ENCODE assay signal across 1 cellular context in the genomic region with DNA sequence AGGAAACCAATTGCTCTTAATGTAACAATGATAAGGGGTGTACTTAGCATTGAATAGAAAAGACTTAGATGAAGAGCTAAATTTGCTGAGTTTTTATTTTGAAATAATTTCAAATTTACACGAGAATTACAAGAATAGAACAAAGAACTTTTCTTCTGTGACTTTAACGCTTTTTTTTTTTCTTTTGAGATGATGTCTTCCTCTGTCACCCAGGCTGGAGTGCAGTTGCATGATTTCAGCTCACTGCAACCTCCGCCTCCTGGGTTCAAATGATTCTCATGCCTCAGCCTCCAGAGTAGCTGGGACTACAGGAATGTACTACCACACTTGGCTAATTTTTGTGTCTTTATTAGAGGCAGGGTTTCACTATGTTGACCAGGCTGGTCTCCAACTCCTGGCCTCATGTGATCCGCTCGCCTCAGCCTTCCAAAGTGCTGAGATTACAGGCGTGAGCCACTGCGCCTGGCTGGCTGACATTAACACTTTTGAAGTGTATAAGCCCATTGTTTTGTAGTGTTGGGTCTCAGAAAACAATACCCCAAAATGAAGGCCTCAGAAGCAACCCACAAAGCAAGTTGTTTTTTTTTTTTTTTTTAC.
TF ChIP-seq lines count a peak whose summit lies in the region.

No MANE protein-coding gene starts in this region.

TF ChIP-seq in H1, 55 proteins besides CTCF, POLR2A, EP300 and RAD21:
- TF ChIP-seq YY1 (IDR thresholded peaks at IDR 0.05; ENCODE audit: low read depth, low read length) (no peak), RFX5 (IDR thresholded peaks at IDR 0.05; ENCODE audit: borderline replicate concordance, low read depth, low read length) (no peak), TAF7 (optimal IDR thresholded peaks at IDR 0.05; ENCODE audit: borderline replicate concordance, low read depth, low read length) (no peak), NANOG (IDR thresholded peaks at IDR 0.05; ENCODE audit: insufficient read depth, low read depth, low read length, poor library complexity, severe bottlenecking) (no peak), CHD2 (IDR thresholded peaks at IDR 0.05; ENCODE audit: low read length) (no peak), GABPA (IDR thresholded peaks at IDR 0.05; ENCODE audit: borderline replicate concordance, insufficient read depth, low read length) (no peak), PHF8 (conservative IDR thresholded peaks at IDR 0.05; ENCODE audit: low read depth, low read length) (no peak)
